Comparison of ENCODE assay signal across 27 cellular contexts in genomic region chr11:130828741-130829140, GRCh38.
DNase-seq lines count a peak whose midpoint lies in the region; ATAC-seq and TF ChIP-seq lines count a peak whose summit lies in the region.
"Had no signal": no experiment of that assay in that cellular context is flagged by ENCODE, and none has a peak within 500 bp of the region (broad histone marks: within the 10 kb centered on the region; RNA-seq: fewer than 3 reads in every experiment).

No MANE protein-coding gene starts in this region.

- in situ Hi-C loops in IMR-90 (cut with MboI; ENCODE audit: low sequenced_read_pairs), result no loop called here

- peaks cover 3% of the 10 kb centered on the region for H3K27me3 ChIP-seq in IMR-90 (ENCODE audit: control insufficient read depth, insufficient read depth, low read length)
- H3K27me3 ChIP-seq in adipocyte (replicated peaks; ENCODE audit: control insufficient read depth, insufficient read depth, low read length), result no peaks in the 10 kb centered on the region
- H3K27me3 ChIP-seq in psoas muscle (ENCODE audit: insufficient read depth in 3 of 3, low read length in 2 of 3), result no peaks in the 10 kb centered on the region
- H3K27me3 ChIP-seq: cardiac muscle cell, right lobe of liver, tibial nerve had no signal

- H3K4me1 ChIP-seq in IMR-90 (ENCODE audit: control insufficient read depth, insufficient read depth, low read length) (peaks cover 16% of the 10 kb centered on the region), adipocyte (ENCODE audit: control insufficient read depth, insufficient read depth, low read length) (peaks cover 38% of the 10 kb centered on the region), psoas muscle (peaks cover 47% of the 10 kb centered on the region)
- H3K4me1 ChIP-seq: right lobe of liver had no signal

- no peak for TF ChIP-seq RAD21 in IMR-90 (IDR thresholded peaks at IDR 0.05; ENCODE audit: low read length)

- peak overlapping the region; percentile 17; the same call in 1 of the 2 replicates for H2AK5ac ChIP-seq in IMR-90 (ENCODE audit: low read depth, low read length)

- H2AK9ac ChIP-seq in IMR-90 (replicated peaks; ENCODE audit: low read depth, low read length, poor library complexity), result no peak overlapping the region

- H3K9me1 ChIP-seq in IMR-90 (ENCODE audit: insufficient read depth, low read length), result no peaks in the 10 kb centered on the region

- no TSS peak for BruUV-seq in IMR-90 (replicated peaks; lab: Mats Ljungman, UMichigan)

- H2BK15ac ChIP-seq in IMR-90 (ENCODE audit: low read depth, low read length), result no peak overlapping the region; the same call in 2 of the 3 replicates

- no peaks in the 10 kb centered on the region for H3K4me1 Mint-ChIP-seq in stimulated activated effector memory CD8-positive, alpha-beta T cell treated with anti-CD3 and anti-CD28 coated beads, Interleukin-12 subunit alpha, Interleukin-12 subunit beta, amount 100 ng/mL, for 72 hours

- H3K9ac ChIP-seq in IMR-90 (ENCODE audit: low read depth, low read length), result no peak overlapping the region
- H3K9ac ChIP-seq in adipocyte (ENCODE audit: low read length), result peak overlapping the region; percentile 28
- H3K9ac ChIP-seq: GM23248 had no signal

- POLR2A ChIA-PET in IMR-90 (lab: Charles Lee; ENCODE audit: unreplicated experiment), result no interaction called here

- H3K27ac ChIP-seq in IMR-90 (ENCODE audit: insufficient read depth, low read length) (no peak overlapping the region), psoas muscle (no peak overlapping the region)
- H3K27ac ChIP-seq: cardiac muscle cell, GM23248, right lobe of liver had no signal

- H4K5ac ChIP-seq in IMR-90 (ENCODE audit: low read depth, low read length), result no peak overlapping the region

- intact Hi-C loops in IMR-90 (cut with micrococcal nuclease), result loop anchor here (2.0 to 5.0 kb wide), 4 partner anchors 34 to 306 kb away; no protein-coding TSS in a partner anchor
- intact Hi-C loops in psoas muscle (cut with DNase I), result loop anchor here in 1 of 2 donors (5.0 to 10.0 kb wide), 2 partner anchors 154 to 381 kb away; partner anchors contain the start of gene ADAMTS15

- no peaks in the 10 kb centered on the region for H3K9me3 ChIP-seq in IMR-90 (ENCODE audit: control insufficient read depth, insufficient read depth, low read length)
- H3K9me3 ChIP-seq in adipocyte (ENCODE audit: control insufficient read depth, low read length), result no peaks in the 10 kb centered on the region
- H3K9me3 ChIP-seq in psoas muscle, result no peaks in the 10 kb centered on the region
- H3K9me3 ChIP-seq: right lobe of liver, tibial nerve had no signal

- H3K56ac ChIP-seq in IMR-90 (ENCODE audit: extremely low read depth, insufficient read depth, low read length), result no peak overlapping the region

- no peak overlapping the region for H3K4me3 Mint-ChIP-seq in stimulated activated effector memory CD8-positive, alpha-beta T cell treated with anti-CD3 and anti-CD28 coated beads, Interleukin-12 subunit alpha, Interleukin-12 subunit beta, amount 100 ng/mL, for 72 hours
- H3K4me3 Mint-ChIP-seq: activated naive CD4-positive, alpha-beta T cell treated with anti-CD3 and anti-CD28 coated beads for 36 hours; CD4-positive, alpha-beta T cell had no signal

- TF ChIP-seq POLR2A in IMR-90 (IDR thresholded peaks at IDR 0.05; ENCODE audit: low read depth, low read length), result no peak

- 90% methylated on average over 3 of the region's 7 CpGs; no CpG with 5 or more reads in 1 of the 2 experiments for WGBS in IMR-90 (ENCODE audit: extremely low coverage in 2 of 2, insufficient read length in 1 of 2), 2 experiments
- 21 to 31% (median 25%) methylated on average over 7 of the region's 7 CpGs for WGBS in psoas muscle, 3 donors

- no peaks in the 10 kb centered on the region for H3K36me3 ChIP-seq in IMR-90 (ENCODE audit: control insufficient read depth, insufficient read depth, low read length)
- no peaks in the 10 kb centered on the region for H3K36me3 ChIP-seq in adipocyte (ENCODE audit: control insufficient read depth, insufficient read depth, low read length, severe bottlenecking)
- H3K36me3 ChIP-seq in psoas muscle (ENCODE audit: insufficient read depth in 1 of 2, low read depth in 1 of 2), result no peaks in the 10 kb centered on the region
- H3K36me3 ChIP-seq: cardiac muscle cell, right lobe of liver, tibial nerve had no signal

- ATAC-seq in IMR-90 (ENCODE audit: low read depth) (no peak), psoas muscle (peak; percentile 75 to 90 (median 86))
- no peak for ATAC-seq in stimulated activated effector memory CD8-positive, alpha-beta T cell treated with anti-CD3 and anti-CD28 coated beads, Interleukin-12 subunit alpha, Interleukin-12 subunit beta, amount 100 ng/mL, for 72 hours
- ATAC-seq: K562, left lobe of liver, right lobe of liver had no signal

- H3K23ac ChIP-seq in IMR-90 (ENCODE audit: low read depth, low read length), result no peak overlapping the region

- peak overlapping the region; percentile 3; the same call in 1 of the 2 replicates for H4K91ac ChIP-seq in IMR-90 (ENCODE audit: insufficient read depth, low read depth, low read length)

- no peak overlapping the region for H3K27ac Mint-ChIP-seq in stimulated activated effector memory CD8-positive, alpha-beta T cell treated with anti-CD3 and anti-CD28 coated beads, Interleukin-12 subunit alpha, Interleukin-12 subunit beta, amount 100 ng/mL, for 72 hours
- H3K27ac Mint-ChIP-seq: activated naive CD4-positive, alpha-beta T cell treated with anti-CD3 and anti-CD28 coated beads for 36 hours; CD4-positive, alpha-beta T cell had no signal

- no peak for TF ChIP-seq CTCF in IMR-90 (conservative IDR thresholded peaks at IDR 0.05; ENCODE audit: low read depth, low read length)
- no peak for TF ChIP-seq CTCF in fibroblast of the aortic adventitia (IDR thresholded peaks at IDR 0.05; ENCODE audit: insufficient read depth, low read length)
- TF ChIP-seq CTCF in psoas muscle (IDR thresholded peaks at IDR 0.05), result no peak

- DNase-seq in IMR-90, result no peak
- DNase-seq in adipocyte (ENCODE audit: low read depth), result no peak
- peak; percentile 62 for DNase-seq in fibroblast of the aortic adventitia (ENCODE audit: low read depth)
- DNase-seq in psoas muscle, result peak; percentile 56 to 79
- DNase-seq in stimulated activated effector memory CD8-positive, alpha-beta T cell treated with anti-CD3 and anti-CD28 coated beads, Interleukin-12 subunit alpha, Interleukin-12 subunit beta, amount 100 ng/mL, for 72 hours (ENCODE audit: low spot score in 2 of 2), result no peak
- no peak for DNase-seq in NCI-H69 (lab: John Stamatoyannopoulos, UW)
- DNase-seq in NCI-H446 (lab: John Stamatoyannopoulos, UW), result no peak
- no peak for DNase-seq in inferior parietal cortex (ENCODE audit: extremely low spot score)
- DNase-seq: activated CD4-positive, alpha-beta T cell treated with anti-CD3 and anti-CD28 coated beads, Interleukin-2, amount 50 U/mL, for 48 hours; activated CD4-positive, CD25-positive, alpha-beta regulatory T cell treated with anti-CD3 and anti-CD28 coated beads, Interleukin-2, amount 50 U/mL, for 72 hours; activated naive CD4-positive, alpha-beta T cell treated with anti-CD3 and anti-CD28 coated beads for 36 hours; amygdala; CD4-positive, alpha-beta T cell; DND-41; GM23248; mesendoderm; NCI-H2029; NCI-H524; NK-92 treated with Interleukin-12 subunit alpha and Interleukin-12 subunit beta, amount 100 ng/mL, for 24 hours; right lobe of liver; SHP77 treated with DMSO at 0.1 percent for 48 hours; stimulated activated CD4-positive, alpha-beta T cell treated with anti-CD3 and anti-CD28 coated beads, Interleukin-12 subunit alpha, Interleukin-12 subunit beta, amount 100 ng/mL, for 4 hours; stimulated activated CD4-positive, alpha-beta T cell treated with anti-CD3 and anti-CD28 coated beads, Interleukin-2, amount 100 ng/mL, for 48 hours had no signal

- no peak overlapping the region for H4K8ac ChIP-seq in IMR-90 (ENCODE audit: low read depth in 2 of 2, low read length in 2 of 2)

- dilution Hi-C loops in IMR-90 (cut with HindIII; ENCODE audit: low sequenced_read_pairs, unreplicated experiment), result no loop called here

- no peaks in the 10 kb centered on the region for H3K9me3 Mint-ChIP-seq in stimulated activated effector memory CD8-positive, alpha-beta T cell treated with anti-CD3 and anti-CD28 coated beads, Interleukin-12 subunit alpha, Interleukin-12 subunit beta, amount 100 ng/mL, for 72 hours
- H3K9me3 Mint-ChIP-seq: activated naive CD4-positive, alpha-beta T cell treated with anti-CD3 and anti-CD28 coated beads for 36 hours; CD4-positive, alpha-beta T cell had no signal

- H3K36me3 Mint-ChIP-seq in stimulated activated effector memory CD8-positive, alpha-beta T cell treated with anti-CD3 and anti-CD28 coated beads, Interleukin-12 subunit alpha, Interleukin-12 subunit beta, amount 100 ng/mL, for 72 hours, result no peaks in the 10 kb centered on the region

- H4K20me1 ChIP-seq in IMR-90 (ENCODE audit: insufficient read depth, low read length), result no peaks in the 10 kb centered on the region

- CTCF ChIA-PET in IMR-90 (lab: Yijun Ruan, JAX), result interaction anchor here (0.5 to 3.0 kb wide), 4 partner anchors 34 to 491 kb away, joined by 3 to 18 read pairs (median 4); no protein-coding TSS in a partner anchor

- H3K4me3 ChIP-seq in IMR-90 (ENCODE audit: insufficient read depth, low read depth, low read length) (no peak overlapping the region), adipocyte (ENCODE audit: low read length) (no peak overlapping the region), fibroblast of the aortic adventitia (ENCODE audit: low read depth, low read length) (no peak overlapping the region), psoas muscle (no peak overlapping the region)
- H3K4me3 ChIP-seq: cardiac muscle cell, GM23248, K562, right lobe of liver, tibial nerve had no signal

- H3K79me1 ChIP-seq in IMR-90 (ENCODE audit: low read depth in 1 of 2, low read length in 2 of 2), result no peaks in the 10 kb centered on the region

- no peak overlapping the region for H3K14ac ChIP-seq in IMR-90 (replicated peaks; ENCODE audit: low read depth, low read length)

- peak overlapping the region; percentile 41; the same call in 1 of the 2 replicates for H2BK20ac ChIP-seq in IMR-90 (ENCODE audit: low read depth, low read length)

- H2BK5ac ChIP-seq in IMR-90 (ENCODE audit: low read depth, low read length, poor library complexity, severe bottlenecking), result no peak overlapping the region

- H2BK120ac ChIP-seq in IMR-90 (ENCODE audit: low read depth, low read length), result peak overlapping the region; percentile 94; the same call in 1 of the 2 replicates

- no peak overlapping the region for H3K4ac ChIP-seq in IMR-90 (ENCODE audit: low read depth, low read length)

- H2AFZ ChIP-seq in IMR-90 (replicated peaks; ENCODE audit: low read length, poor library complexity), result no peak overlapping the region
- H2AFZ ChIP-seq: GM23248 had no signal

- H3K4me2 ChIP-seq in IMR-90 (ENCODE audit: low read depth, low read length), result no peak overlapping the region

- no peak overlapping the region for H3K18ac ChIP-seq in IMR-90 (ENCODE audit: low read depth, low read length)

TF ChIP-seq in IMR-90, 13 proteins besides CTCF, POLR2A, EP300 and RAD21 (continues in another document):
- TF ChIP-seq RFX5 (IDR thresholded peaks at IDR 0.05; ENCODE audit: low read depth, low read length), result no peak
- no peak for TF ChIP-seq RCOR1 (IDR thresholded peaks at IDR 0.05; ENCODE audit: insufficient replicate concordance, low read length)

Comparison
In these comparisons a context has a peak if more than half of its experiments do, and no peak if none do; other contexts are left out.
1. ATAC-seq: peak in psoas muscle (4 of 4); none in IMR-90 (single experiment) and stimulated activated effector memory CD8-positive, alpha-beta T cell treated with anti-CD3 and anti-CD28 coated beads, Interleukin-12 subunit alpha, Interleukin-12 subunit beta, amount 100 ng/mL, for 72 hours (single experiment).
2. DNase-seq: peak in fibroblast of the aortic adventitia (single experiment) and psoas muscle (2 of 2); none in IMR-90 (single experiment), adipocyte (single experiment), stimulated activated effector memory CD8-positive, alpha-beta T cell treated with anti-CD3 and anti-CD28 coated beads, Interleukin-12 subunit alpha, Interleukin-12 subunit beta, amount 100 ng/mL, for 72 hours (0 of 2), NCI-H69 (single experiment), NCI-H446 (0 of 2) and inferior parietal cortex (single experiment).